In genomic region chr4:68344785-68345184, GRCh38 we compare ENCODE assay signal across 26 cellular contexts. TPM values are rescaled to one million over a fixed set of nuclear protein-coding genes. Genes with fewer than 3 reads are reported as not detected.
DNase-seq lines count a peak whose midpoint lies in the region; ATAC-seq and TF ChIP-seq lines count a peak whose summit lies in the region.
"Had no signal": no experiment of that assay in that cellular context is flagged by ENCODE, and none has a peak within 500 bp of the region (broad histone marks: within the 10 kb centered on the region; RNA-seq: fewer than 3 reads in every experiment).

No MANE protein-coding gene starts in this region.

- CTCF ChIA-PET in MCF 10A (lab: Yijun Ruan, JAX) = interaction anchor here (1.0 to 5.7 kb wide), 4 partner anchors 11 to 32 kb away, joined by 3 to 45 read pairs (median 4); no protein-coding TSS in a partner anchor
- CTCF ChIA-PET in mammary epithelial cell (lab: Charles Lee; ENCODE audit: low non-redundant PET) = no interaction called here

- H3K9me3 Mint-ChIP-seq in MCF 10A (ENCODE audit: unreplicated experiment) = no peaks in the 10 kb centered on the region
- no peaks in the 10 kb centered on the region for H3K9me3 Mint-ChIP-seq in activated T-helper 2 cell treated with anti-CD3 and anti-CD28 coated beads, Interferon-gamma antibody, Interleukin-2, Interleukin-4, amounts not matched to agents 10 μg/mL and 5 μg/mL and 100 μg/mL, durations not matched to agents 14 hours and 24 hours and 36 hours
- H3K9me3 Mint-ChIP-seq: activated CD4-positive, alpha-beta memory T cell treated with anti-CD3 and anti-CD28 coated beads, Interleukin-2, amount 10 ng/mL, durations not matched to agents 7 days and 5 days; activated naive CD8-positive, alpha-beta T cell treated with anti-CD3 and anti-CD28 coated beads, Interleukin-2, amount 10 ng/mL, durations not matched to agents 7 days and 5 days; CD14-positive monocyte had no signal

- H3K9me3 ChIP-seq in mammary epithelial cell (replicated peaks; ENCODE audit: insufficient read depth, low read length) (no peaks in the 10 kb centered on the region), RWPE2 (ENCODE audit: severe bottlenecking) (no peaks in the 10 kb centered on the region), hepatocyte (ENCODE audit: low read depth) (no peaks in the 10 kb centered on the region)
- H3K9me3 ChIP-seq: breast epithelium had no signal

- BruUV-seq in MCF 10A (replicated peaks; lab: Mats Ljungman, UMichigan) (no TSS peak), mammary epithelial cell (replicated peaks; lab: Mats Ljungman, UMichigan) (no TSS peak)

- dilution Hi-C loops in mammary epithelial cell (cut with HindIII; ENCODE audit: low sequenced_read_pairs) = no loop called here

- peaks cover 100% of the 10 kb centered on the region for H3K79me2 ChIP-seq in mammary epithelial cell (ENCODE audit: insufficient read depth, low read length)
- peaks cover 99% of the 10 kb centered on the region for H3K79me2 ChIP-seq in hepatocyte

- DNase-seq in MCF 10A (ENCODE audit: unreplicated experiment) (no peak), mammary epithelial cell (no peak), RWPE2 (ENCODE audit: low spot score) (no peak), hepatocyte (ENCODE audit: low spot score) (no peak), G401 (ENCODE audit: low spot score) (no peak)
- no peak for DNase-seq in activated T-helper 2 cell treated with anti-CD3 and anti-CD28 coated beads, Interferon-gamma antibody, Interleukin-2, Interleukin-4, amounts not matched to agents 10 μg/mL and 5 μg/mL and 100 μg/mL, durations not matched to agents 14 hours and 24 hours and 36 hours (ENCODE audit: low spot score)
- DNase-seq: ACHN; activated CD4-positive, alpha-beta memory T cell treated with anti-CD3 and anti-CD28 coated beads, Interleukin-2, amount 10 ng/mL, durations not matched to agents 7 days and 5 days; activated naive CD8-positive, alpha-beta T cell treated with anti-CD3 and anti-CD28 coated beads, Interleukin-2, amount 10 ng/mL, durations not matched to agents 7 days and 5 days; activated T-cell treated with anti-CD3 and anti-CD28 coated beads, Interleukin-2, amount 50 U/mL, for 48 hours; dermis blood vessel endothelial cell; DMS79; foreskin melanocyte; GM23248; hypothalamus; kidney glomerular epithelial cell; NCI-H1105; NCI-H510A; stimulated activated CD4-positive, alpha-beta T cell treated with anti-CD3 and anti-CD28 coated beads, Interleukin-12 subunit alpha, Interleukin-12 subunit beta, amount 100 ng/mL, for 4 hours; stimulated activated CD8-positive, alpha-beta memory T cell treated with anti-CD3 and anti-CD28 coated beads, Interleukin-4, amount 100 ng/mL, for 48 hours; SW 1271 had no signal

- WGBS in mammary epithelial cell (ENCODE audit: low coverage, missing lambda C conversion rate) = 100% methylated on average over 5 of the region's 5 CpGs
- 75% methylated on average over 5 of the region's 5 CpGs for WGBS in hepatocyte (ENCODE audit: low lambda C conversion rate, missing lambda C conversion rate)

- H3K4me3 ChIP-seq in mammary epithelial cell (replicated peaks in 1 of 3; ENCODE audit: insufficient read depth in 1 of 3, low read depth in 2 of 3, low read length in 3 of 3) (no peak overlapping the region), RWPE2 (ENCODE audit: severe bottlenecking) (no peak overlapping the region), hepatocyte (no peak overlapping the region)
- H3K4me3 ChIP-seq: breast epithelium, GM23248 had no signal

- H3K36me3 ChIP-seq in mammary epithelial cell (ENCODE audit: insufficient read depth, low read length) = peaks cover 2% of the 10 kb centered on the region
- H3K36me3 ChIP-seq in RWPE2 (ENCODE audit: low read depth) = peaks cover 62% of the 10 kb centered on the region
- no peaks in the 10 kb centered on the region for H3K36me3 ChIP-seq in hepatocyte (replicated peaks; ENCODE audit: insufficient read depth, low read depth)
- H3K36me3 ChIP-seq: breast epithelium had no signal

- H3K27me3 ChIP-seq in mammary epithelial cell (ENCODE audit: insufficient read depth, low read length) = no peaks in the 10 kb centered on the region
- H3K27me3 ChIP-seq in RWPE2 (ENCODE audit: insufficient read depth, poor library complexity, severe bottlenecking) = no peaks in the 10 kb centered on the region
- no peaks in the 10 kb centered on the region for H3K27me3 ChIP-seq in hepatocyte
- H3K27me3 ChIP-seq: breast epithelium had no signal

- no peak overlapping the region for H3K4me3 Mint-ChIP-seq in MCF 10A (ENCODE audit: unreplicated experiment)
- no peak overlapping the region for H3K4me3 Mint-ChIP-seq in activated T-helper 2 cell treated with anti-CD3 and anti-CD28 coated beads, Interferon-gamma antibody, Interleukin-2, Interleukin-4, amounts not matched to agents 10 μg/mL and 5 μg/mL and 100 μg/mL, durations not matched to agents 14 hours and 24 hours and 36 hours (ENCODE audit: low read depth)
- H3K4me3 Mint-ChIP-seq: activated CD4-positive, alpha-beta memory T cell treated with anti-CD3 and anti-CD28 coated beads, Interleukin-2, amount 10 ng/mL, durations not matched to agents 7 days and 5 days; activated naive CD8-positive, alpha-beta T cell treated with anti-CD3 and anti-CD28 coated beads, Interleukin-2, amount 10 ng/mL, durations not matched to agents 7 days and 5 days; CD14-positive monocyte had no signal

- peaks cover 20% of the 10 kb centered on the region for H3K4me1 Mint-ChIP-seq in MCF 10A (ENCODE audit: insufficient read depth, unreplicated experiment)
- peaks cover 48% of the 10 kb centered on the region for H3K4me1 Mint-ChIP-seq in activated T-helper 2 cell treated with anti-CD3 and anti-CD28 coated beads, Interferon-gamma antibody, Interleukin-2, Interleukin-4, amounts not matched to agents 10 μg/mL and 5 μg/mL and 100 μg/mL, durations not matched to agents 14 hours and 24 hours and 36 hours (ENCODE audit: low read depth)

- H3K27ac Mint-ChIP-seq in MCF 10A (ENCODE audit: low read depth, unreplicated experiment) = peak overlapping the region; percentile 63
- H3K27ac Mint-ChIP-seq in activated T-helper 2 cell treated with anti-CD3 and anti-CD28 coated beads, Interferon-gamma antibody, Interleukin-2, Interleukin-4, amounts not matched to agents 10 μg/mL and 5 μg/mL and 100 μg/mL, durations not matched to agents 14 hours and 24 hours and 36 hours = no peak overlapping the region
- H3K27ac Mint-ChIP-seq: activated CD4-positive, alpha-beta memory T cell treated with anti-CD3 and anti-CD28 coated beads, Interleukin-2, amount 10 ng/mL, durations not matched to agents 7 days and 5 days; activated naive CD8-positive, alpha-beta T cell treated with anti-CD3 and anti-CD28 coated beads, Interleukin-2, amount 10 ng/mL, durations not matched to agents 7 days and 5 days had no signal

- H3K4me2 ChIP-seq in mammary epithelial cell (ENCODE audit: insufficient read depth, low read depth, low read length) (no peak overlapping the region), hepatocyte (peak overlapping the region; percentile 75)

- no peaks in the 10 kb centered on the region for H3K9me2 ChIP-seq in hepatocyte (replicated peaks; ENCODE audit: insufficient read depth)

- no peak for ATAC-seq in RWPE2 (ENCODE audit: low read depth)
- ATAC-seq in GM21515 (IDR thresholded peaks at IDR 0.05; ENCODE audit: unreplicated experiment) = no peak
- no peak for ATAC-seq in GM18861 (IDR thresholded peaks at IDR 0.05; ENCODE audit: unreplicated experiment)
- ATAC-seq: Right ventricle myocardium inferior had no signal

- no peak for TF ChIP-seq CTCF in MCF 10A (IDR thresholded peaks at IDR 0.05; ENCODE audit: unreplicated experiment)
- TF ChIP-seq CTCF in mammary epithelial cell (conservative IDR thresholded peaks at IDR 0.05 in 1 of 2, IDR thresholded peaks at IDR 0.05 in 1 of 2; ENCODE audit: extremely low read depth in 1 of 2, insufficient read depth in 1 of 2, low read depth in 1 of 2, low read length in 2 of 2) = no peak
- TF ChIP-seq CTCF in RWPE2 (IDR thresholded peaks at IDR 0.05; ENCODE audit: poor library complexity, severe bottlenecking) = no peak
- TF ChIP-seq CTCF in hepatocyte (IDR thresholded peaks at IDR 0.05; ENCODE audit: poor library complexity) = no peak

- H3K27ac ChIP-seq in mammary epithelial cell (ENCODE audit: insufficient read depth, low read depth, low read length) (no peak overlapping the region), RWPE2 (ENCODE audit: poor library complexity, severe bottlenecking) (peak overlapping the region; percentile 83), hepatocyte (peak overlapping the region; percentile 23)
- H3K27ac ChIP-seq: GM23248 had no signal

- intact Hi-C loops in MCF 10A (cut with micrococcal nuclease) (no loop called here), mammary epithelial cell (cut with micrococcal nuclease) (loop anchor here (5.0 kb wide), 1 partner anchor 123 kb away; no protein-coding TSS in a partner anchor)
- intact Hi-C loops in activated T-helper 2 cell treated with anti-CD3 and anti-CD28 coated beads, Interferon-gamma antibody, Interleukin-2, Interleukin-4, amounts not matched to agents 10 μg/mL and 5 μg/mL and 100 μg/mL, durations not matched to agents 14 hours and 24 hours and 36 hours (cut with micrococcal nuclease) = no loop called here

- H3K36me3 Mint-ChIP-seq in MCF 10A (ENCODE audit: insufficient read depth, unreplicated experiment) = peaks cover 16% of the 10 kb centered on the region
- peaks cover 32% of the 10 kb centered on the region for H3K36me3 Mint-ChIP-seq in activated T-helper 2 cell treated with anti-CD3 and anti-CD28 coated beads, Interferon-gamma antibody, Interleukin-2, Interleukin-4, amounts not matched to agents 10 μg/mL and 5 μg/mL and 100 μg/mL, durations not matched to agents 14 hours and 24 hours and 36 hours (ENCODE audit: low read depth)

- H3K9ac ChIP-seq in mammary epithelial cell (ENCODE audit: insufficient read depth, low read length) = no peak overlapping the region
- H3K9ac ChIP-seq: GM23248 had no signal

- H3K27me3 Mint-ChIP-seq in MCF 10A (ENCODE audit: insufficient read depth, unreplicated experiment) = no peaks in the 10 kb centered on the region
- no peaks in the 10 kb centered on the region for H3K27me3 Mint-ChIP-seq in activated T-helper 2 cell treated with anti-CD3 and anti-CD28 coated beads, Interferon-gamma antibody, Interleukin-2, Interleukin-4, amounts not matched to agents 10 μg/mL and 5 μg/mL and 100 μg/mL, durations not matched to agents 14 hours and 24 hours and 36 hours (ENCODE audit: low read depth)
- H3K27me3 Mint-ChIP-seq: activated CD4-positive, alpha-beta memory T cell treated with anti-CD3 and anti-CD28 coated beads, Interleukin-2, amount 10 ng/mL, durations not matched to agents 7 days and 5 days; activated naive CD8-positive, alpha-beta T cell treated with anti-CD3 and anti-CD28 coated beads, Interleukin-2, amount 10 ng/mL, durations not matched to agents 7 days and 5 days had no signal

- H2AFZ ChIP-seq in mammary epithelial cell (ENCODE audit: low read depth, low read length) (no peak overlapping the region), hepatocyte (no peak overlapping the region)
- H2AFZ ChIP-seq: GM23248 had no signal

- H3K4me1 ChIP-seq in mammary epithelial cell (ENCODE audit: insufficient read depth, low read length) (peaks cover 39% of the 10 kb centered on the region), RWPE2 (ENCODE audit: insufficient read depth, poor library complexity, severe bottlenecking) (peaks cover 74% of the 10 kb centered on the region), hepatocyte (ENCODE audit: insufficient read depth) (peaks cover 36% of the 10 kb centered on the region)

- in situ Hi-C loops in mammary epithelial cell (cut with MboI; ENCODE audit: low sequenced_read_pairs in 2 of 2) = no loop called here
- in situ Hi-C loops in G401 (cut with HindIII; ENCODE audit: low sequenced_read_pairs) = no loop called here

- H4K20me1 ChIP-seq in mammary epithelial cell (ENCODE audit: insufficient read depth, low read length) (peaks cover 7% of the 10 kb centered on the region), hepatocyte (ENCODE audit: insufficient read depth, poor library complexity, severe bottlenecking) (peaks cover 93% of the 10 kb centered on the region)

- POLR2A ChIA-PET in MCF 10A (lab: Yijun Ruan, JAX) = interaction anchor here (0.9 to 2.2 kb wide), 6 partner anchors 12 to 31 kb away, joined by 3 to 25 read pairs (median 8); no protein-coding TSS in a partner anchor

RNA-seq across cellular contexts. Expression of gene YTHDC1, which starts 5.1 kb away (rescaled TPM):
- total RNA-seq in MCF 10A (2022) (117 and 123 TPM in 2 replicates), mammary epithelial cell (10 to 100 TPM; 34.0 to 88.6 TPM), hepatocyte (75.4 and 79.3 TPM in 2 replicates)
- polyA plus RNA-seq in mammary epithelial cell (23.1 TPM), hepatocyte (45.3 and 48.6 TPM in 2 replicates)
- polyA minus RNA-seq in mammary epithelial cell = 109 TPM
- 79.9 and 83.6 TPM in 2 replicates for total RNA-seq in activated T-helper 2 cell treated with anti-CD3 and anti-CD28 coated beads, Interferon-gamma antibody, Interleukin-2, Interleukin-4, amounts not matched to agents 10 μg/mL and 5 μg/mL and 100 μg/mL, durations not matched to agents 14 hours and 24 hours and 36 hours
- total RNA-seq in G401 (2014; rRNA removed; shearing (Covaris generic)) = 7.1 and 25.8 TPM in 2 replicates
